Comparison of ENCODE assay signal across 19 cellular contexts in genomic region chr5:89445106-89445745, GRCh38.
DNase-seq lines count a peak whose midpoint lies in the region; ATAC-seq and TF ChIP-seq lines count a peak whose summit lies in the region.
"Had no signal": no experiment of that assay in that cellular context is flagged by ENCODE, and none has a peak within 500 bp of the region (broad histone marks: within the 10 kb centered on the region; RNA-seq: fewer than 3 reads in every experiment).

No MANE protein-coding gene starts in this region.

- ATAC-seq in GM18511 (IDR thresholded peaks at IDR 0.05; ENCODE audit: unreplicated experiment) (peak; percentile 55), HG03175 (IDR thresholded peaks at IDR 0.05; ENCODE audit: unreplicated experiment) (peak; percentile 36), SK-N-SH treated with all-trans-retinoic acid at 6 μM for 48 hours (no peak)
- ATAC-seq: activated T-cell treated with anti-CD3 and anti-CD28 coated beads, Interleukin-2, amount 50 U/mL, for 4 hours; heart left ventricle; natural killer cell treated with Interleukin-12 subunit alpha and Interleukin-12 subunit beta and Interleukin-15 and Interleukin-18, amount 100 ng/mL, for 72 hours had no signal

- DNase-seq in caudate nucleus (lab: John Stamatoyannopoulos, UW): peak in 7 of 61 donors; percentile 1 to 17 (median 3)
- DNase-seq in putamen (ENCODE audit: low spot score): peak; percentile 26
- DNase-seq in DMS79 treated with DMSO at 0.1 percent for 48 hours (lab: John Stamatoyannopoulos, UW): no peak
- DNase-seq in H4 (ENCODE audit: low spot score): no peak
- DNase-seq in HCEC 1CT: no peak
- DNase-seq: activated CD4-positive, alpha-beta T cell treated with anti-CD3 and anti-CD28 coated beads for 48 hours; activated T-cell treated with anti-CD3 and anti-CD28 coated beads, Interleukin-2, amount 50 U/mL, for 4 hours; DMS79; heart left ventricle; MG63; NCI-H2029; NCI-H748 treated with DMSO at 0.1 percent for 48 hours had no signal

- H3K27ac ChIP-seq in caudate nucleus (ENCODE audit: low read depth, low read length): peak overlapping the region; percentile 1
- H3K27ac ChIP-seq: BLaER1, heart left ventricle, right atrium auricular region, tibial nerve had no signal

TF ChIP-seq in SK-N-SH treated with all-trans-retinoic acid at 6 μM for 48 hours, 23 proteins besides CTCF, POLR2A, EP300 and RAD21:
- TF ChIP-seq ZNF70 (CRISPR knock-in tag; IDR thresholded peaks at IDR 0.05): no peak
- TF ChIP-seq ZC3H10 (CRISPR knock-in tag; IDR thresholded peaks at IDR 0.05): no peak
- TF ChIP-seq TOX (CRISPR knock-in tag; IDR thresholded peaks at IDR 0.05; ENCODE audit: borderline replicate concordance): no peak
